Comparison of ENCODE assay signal across 1 cellular context in genomic region chr1:236685917-236686814, GRCh38.
A peak's percentile ranks its signal among the peaks of the same experiment; 100 is the strongest.
TF ChIP-seq lines count a peak whose summit lies in the region.

Gene ACTN2, plus strand, starts transcription at chr1:236686499. Its CDS starts 175 bp downstream, at chr1:236686674.

TF ChIP-seq in WTC11, 78 proteins besides CTCF, POLR2A, EP300 and RAD21 (continued from another document and continues in another):
- TF ChIP-seq CBFB (CRISPR knock-in tag; IDR thresholded peaks at IDR 0.05; ENCODE audit: low read depth) (no peak), ZNF423 (CRISPR knock-in tag; IDR thresholded peaks at IDR 0.05) (no peak), STAT6 (CRISPR knock-in tag; conservative IDR thresholded peaks at IDR 0.05; ENCODE audit: low read depth) (no peak), E2F5 (CRISPR knock-in tag; IDR thresholded peaks at IDR 0.05) (no peak), GTF2I (CRISPR knock-in tag; conservative IDR thresholded peaks at IDR 0.05) (no peak), ZNF263 (CRISPR knock-in tag; IDR thresholded peaks at IDR 0.05; ENCODE audit: low read depth) (no peak), TEAD1 (CRISPR knock-in tag; IDR thresholded peaks at IDR 0.05) (no peak), TCF7 (CRISPR knock-in tag; IDR thresholded peaks at IDR 0.05; ENCODE audit: low read depth) (peak; percentile 9; the same call in 1 of the 2 replicates), ZSCAN18 (CRISPR knock-in tag; IDR thresholded peaks at IDR 0.05) (no peak), MXD4 (CRISPR knock-in tag; IDR thresholded peaks at IDR 0.05; ENCODE audit: borderline replicate concordance) (no peak), FOXP1 (CRISPR knock-in tag; IDR thresholded peaks at IDR 0.05; ENCODE audit: borderline replicate concordance) (peak; percentile 52; the same call in 1 of the 2 replicates), IRF2 (CRISPR knock-in tag; IDR thresholded peaks at IDR 0.05; ENCODE audit: borderline replicate concordance, low read depth) (no peak), SMAD4 (CRISPR knock-in tag; IDR thresholded peaks at IDR 0.05) (no peak), FOXJ3 (CRISPR knock-in tag; IDR thresholded peaks at IDR 0.05; ENCODE audit: borderline replicate concordance) (no peak), ZBTB43 (CRISPR knock-in tag; IDR thresholded peaks at IDR 0.05) (no peak), ZNF219 (CRISPR knock-in tag; IDR thresholded peaks at IDR 0.05; ENCODE audit: borderline replicate concordance) (no peak), ZNF512 (CRISPR knock-in tag; IDR thresholded peaks at IDR 0.05; ENCODE audit: borderline replicate concordance) (no peak), HMGA2 (CRISPR knock-in tag; IDR thresholded peaks at IDR 0.05) (no peak), E2F4 (CRISPR knock-in tag; IDR thresholded peaks at IDR 0.05; ENCODE audit: borderline replicate concordance, low read depth) (no peak), CREM (CRISPR knock-in tag; IDR thresholded peaks at IDR 0.05) (no peak), ZNF671 (CRISPR knock-in tag; IDR thresholded peaks at IDR 0.05) (no peak), ZMAT4 (CRISPR knock-in tag; IDR thresholded peaks at IDR 0.05) (no peak), ZBTB21 (CRISPR knock-in tag; IDR thresholded peaks at IDR 0.05; ENCODE audit: borderline replicate concordance) (peak; percentile 88), ATF1 (CRISPR knock-in tag; IDR thresholded peaks at IDR 0.05) (no peak), ZNF425 (CRISPR knock-in tag; conservative IDR thresholded peaks at IDR 0.05) (no peak), TEAD4 (CRISPR knock-in tag; IDR thresholded peaks at IDR 0.05) (no peak), JUN (CRISPR knock-in tag; IDR thresholded peaks at IDR 0.05) (no peak), ZNF416 (CRISPR knock-in tag; IDR thresholded peaks at IDR 0.05) (no peak), SOX15 (CRISPR knock-in tag; IDR thresholded peaks at IDR 0.05) (no peak), SP1 (CRISPR knock-in tag; conservative IDR thresholded peaks at IDR 0.05) (peak; percentile 58; the same call in 1 of the 2 replicates), ZNF121 (CRISPR knock-in tag; IDR thresholded peaks at IDR 0.05) (no peak), KAT7 (CRISPR knock-in tag; IDR thresholded peaks at IDR 0.05; ENCODE audit: borderline replicate concordance) (no peak), NR3C1 (CRISPR knock-in tag; conservative IDR thresholded peaks at IDR 0.05; ENCODE audit: low read depth) (no peak)
- TF ChIP-seq, protein P1, sequence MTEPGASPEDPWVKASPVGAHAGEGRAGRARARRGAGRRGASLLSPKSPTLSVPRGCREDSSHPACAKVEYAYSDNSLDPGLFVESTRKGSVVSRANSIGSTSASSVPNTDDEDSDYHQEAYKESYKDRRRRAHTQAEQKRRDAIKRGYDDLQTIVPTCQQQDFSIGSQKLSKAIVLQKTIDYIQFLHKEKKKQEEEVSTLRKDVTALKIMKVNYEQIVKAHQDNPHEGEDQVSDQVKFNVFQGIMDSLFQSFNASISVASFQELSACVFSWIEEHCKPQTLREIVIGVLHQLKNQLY (CRISPR knock-in tag; IDR thresholded peaks at IDR 0.05), result no peak
- TF ChIP-seq, protein P2, sequence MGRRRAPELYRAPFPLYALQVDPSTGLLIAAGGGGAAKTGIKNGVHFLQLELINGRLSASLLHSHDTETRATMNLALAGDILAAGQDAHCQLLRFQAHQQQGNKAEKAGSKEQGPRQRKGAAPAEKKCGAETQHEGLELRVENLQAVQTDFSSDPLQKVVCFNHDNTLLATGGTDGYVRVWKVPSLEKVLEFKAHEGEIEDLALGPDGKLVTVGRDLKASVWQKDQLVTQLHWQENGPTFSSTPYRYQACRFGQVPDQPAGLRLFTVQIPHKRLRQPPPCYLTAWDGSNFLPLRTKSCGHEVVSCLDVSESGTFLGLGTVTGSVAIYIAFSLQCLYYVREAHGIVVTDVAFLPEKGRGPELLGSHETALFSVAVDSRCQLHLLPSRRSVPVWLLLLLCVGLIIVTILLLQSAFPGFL (CRISPR knock-in tag; IDR thresholded peaks at IDR 0.05; ENCODE audit: borderline replicate concordance), result no peak
- TF ChIP-seq, protein P3, sequence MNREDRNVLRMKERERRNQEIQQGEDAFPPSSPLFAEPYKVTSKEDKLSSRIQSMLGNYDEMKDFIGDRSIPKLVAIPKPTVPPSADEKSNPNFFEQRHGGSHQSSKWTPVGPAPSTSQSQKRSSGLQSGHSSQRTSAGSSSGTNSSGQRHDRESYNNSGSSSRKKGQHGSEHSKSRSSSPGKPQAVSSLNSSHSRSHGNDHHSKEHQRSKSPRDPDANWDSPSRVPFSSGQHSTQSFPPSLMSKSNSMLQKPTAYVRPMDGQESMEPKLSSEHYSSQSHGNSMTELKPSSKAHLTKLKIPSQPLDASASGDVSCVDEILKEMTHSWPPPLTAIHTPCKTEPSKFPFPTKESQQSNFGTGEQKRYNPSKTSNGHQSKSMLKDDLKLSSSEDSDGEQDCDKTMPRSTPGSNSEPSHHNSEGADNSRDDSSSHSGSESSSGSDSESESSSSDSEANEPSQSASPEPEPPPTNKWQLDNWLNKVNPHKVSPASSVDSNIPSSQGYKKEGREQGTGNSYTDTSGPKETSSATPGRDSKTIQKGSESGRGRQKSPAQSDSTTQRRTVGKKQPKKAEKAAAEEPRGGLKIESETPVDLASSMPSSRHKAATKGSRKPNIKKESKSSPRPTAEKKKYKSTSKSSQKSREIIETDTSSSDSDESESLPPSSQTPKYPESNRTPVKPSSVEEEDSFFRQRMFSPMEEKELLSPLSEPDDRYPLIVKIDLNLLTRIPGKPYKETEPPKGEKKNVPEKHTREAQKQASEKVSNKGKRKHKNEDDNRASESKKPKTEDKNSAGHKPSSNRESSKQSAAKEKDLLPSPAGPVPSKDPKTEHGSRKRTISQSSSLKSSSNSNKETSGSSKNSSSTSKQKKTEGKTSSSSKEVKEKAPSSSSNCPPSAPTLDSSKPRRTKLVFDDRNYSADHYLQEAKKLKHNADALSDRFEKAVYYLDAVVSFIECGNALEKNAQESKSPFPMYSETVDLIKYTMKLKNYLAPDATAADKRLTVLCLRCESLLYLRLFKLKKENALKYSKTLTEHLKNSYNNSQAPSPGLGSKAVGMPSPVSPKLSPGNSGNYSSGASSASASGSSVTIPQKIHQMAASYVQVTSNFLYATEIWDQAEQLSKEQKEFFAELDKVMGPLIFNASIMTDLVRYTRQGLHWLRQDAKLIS (CRISPR knock-in tag; IDR thresholded peaks at IDR 0.05; ENCODE audit: borderline replicate concordance), result no peak
- TF ChIP-seq, protein P4, sequence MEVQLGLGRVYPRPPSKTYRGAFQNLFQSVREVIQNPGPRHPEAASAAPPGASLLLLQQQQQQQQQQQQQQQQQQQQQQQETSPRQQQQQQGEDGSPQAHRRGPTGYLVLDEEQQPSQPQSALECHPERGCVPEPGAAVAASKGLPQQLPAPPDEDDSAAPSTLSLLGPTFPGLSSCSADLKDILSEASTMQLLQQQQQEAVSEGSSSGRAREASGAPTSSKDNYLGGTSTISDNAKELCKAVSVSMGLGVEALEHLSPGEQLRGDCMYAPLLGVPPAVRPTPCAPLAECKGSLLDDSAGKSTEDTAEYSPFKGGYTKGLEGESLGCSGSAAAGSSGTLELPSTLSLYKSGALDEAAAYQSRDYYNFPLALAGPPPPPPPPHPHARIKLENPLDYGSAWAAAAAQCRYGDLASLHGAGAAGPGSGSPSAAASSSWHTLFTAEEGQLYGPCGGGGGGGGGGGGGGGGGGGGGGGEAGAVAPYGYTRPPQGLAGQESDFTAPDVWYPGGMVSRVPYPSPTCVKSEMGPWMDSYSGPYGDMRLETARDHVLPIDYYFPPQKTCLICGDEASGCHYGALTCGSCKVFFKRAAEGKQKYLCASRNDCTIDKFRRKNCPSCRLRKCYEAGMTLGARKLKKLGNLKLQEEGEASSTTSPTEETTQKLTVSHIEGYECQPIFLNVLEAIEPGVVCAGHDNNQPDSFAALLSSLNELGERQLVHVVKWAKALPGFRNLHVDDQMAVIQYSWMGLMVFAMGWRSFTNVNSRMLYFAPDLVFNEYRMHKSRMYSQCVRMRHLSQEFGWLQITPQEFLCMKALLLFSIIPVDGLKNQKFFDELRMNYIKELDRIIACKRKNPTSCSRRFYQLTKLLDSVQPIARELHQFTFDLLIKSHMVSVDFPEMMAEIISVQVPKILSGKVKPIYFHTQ (CRISPR knock-in tag; IDR thresholded peaks at IDR 0.05), result no peak
